Comparison of ENCODE assay signal across 8 cellular contexts in the genomic region with DNA sequence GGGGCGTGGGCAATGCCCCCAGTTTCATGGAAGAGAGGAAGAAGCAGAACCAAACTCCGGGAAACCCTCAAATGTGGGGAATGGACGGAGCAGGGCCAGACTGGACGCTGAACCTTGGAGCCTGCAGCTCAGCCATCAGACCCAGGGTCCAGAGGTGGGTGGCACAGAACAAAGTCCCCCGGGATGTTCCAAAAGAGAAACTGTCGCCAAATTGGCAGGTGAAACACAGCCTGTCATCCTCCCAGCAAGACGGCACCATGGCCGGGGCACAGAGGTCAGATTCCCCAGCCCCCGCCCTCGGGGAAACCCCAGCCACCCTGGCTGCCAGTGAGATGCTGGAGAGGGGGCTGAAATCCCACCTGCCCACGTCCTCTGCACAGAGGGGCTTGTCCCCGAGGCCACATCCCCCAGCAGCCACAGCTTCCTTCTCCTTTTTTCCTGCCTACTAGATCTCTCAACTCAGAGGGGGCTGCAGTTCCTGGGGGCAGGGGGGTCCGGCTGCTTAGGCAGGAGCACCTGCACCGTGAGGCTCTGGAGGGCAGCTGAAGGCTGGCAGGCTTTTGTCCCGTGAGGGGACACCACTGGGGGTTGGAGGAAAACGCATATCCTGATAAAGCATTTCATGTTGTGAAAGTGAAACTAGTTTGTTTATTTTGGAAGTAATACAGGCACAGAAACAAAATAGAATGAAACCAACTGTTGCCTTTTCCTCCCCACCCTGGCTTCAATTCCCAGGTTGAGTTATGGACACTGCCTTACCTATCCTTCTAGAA. TPM values are rescaled to one million over a fixed set of nuclear protein-coding genes. Genes with fewer than 3 reads are reported as not detected.
DNase-seq lines count a peak whose midpoint lies in the region; ATAC-seq and TF ChIP-seq lines count a peak whose summit lies in the region.

No MANE protein-coding gene starts in this region.

- peaks cover 18% of the 10 kb centered on the region for H3K4me1 Mint-ChIP-seq in activated T-helper 17 cell treated with anti-CD3 and anti-CD28 coated beads, Interleukin-2, amount 50 U/mL, for 72 hours

- peak; percentile 36 for DNase-seq in activated T-cell treated with anti-CD3 and anti-CD28 coated beads, Interleukin-2, amount 50 U/mL, for 1 hour
- no peak for DNase-seq in activated T-cell treated with anti-CD3 and anti-CD28 coated beads, Interleukin-2, amount 50 U/mL, for 48 hours
- DNase-seq in left colon (no peak), transverse colon (no peak), NCI-H526 (lab: John Stamatoyannopoulos, UW) (no peak)

- no peaks in the 10 kb centered on the region for H3K36me3 ChIP-seq in transverse colon

- H3K36me3 Mint-ChIP-seq in activated T-helper 17 cell treated with anti-CD3 and anti-CD28 coated beads, Interleukin-2, amount 50 U/mL, for 72 hours (ENCODE audit: low read depth), result no peaks in the 10 kb centered on the region

- H3K27me3 Mint-ChIP-seq in activated T-helper 17 cell treated with anti-CD3 and anti-CD28 coated beads, Interleukin-2, amount 50 U/mL, for 72 hours, result peaks cover 3% of the 10 kb centered on the region

- peak overlapping the region; percentile 72 to 79 (median 78) for H3K27ac ChIP-seq in transverse colon

- H3K4me3 Mint-ChIP-seq in activated T-helper 17 cell treated with anti-CD3 and anti-CD28 coated beads, Interleukin-2, amount 50 U/mL, for 72 hours, result peak overlapping the region; percentile 88

- no peaks in the 10 kb centered on the region for H3K9me3 Mint-ChIP-seq in activated T-helper 17 cell treated with anti-CD3 and anti-CD28 coated beads, Interleukin-2, amount 50 U/mL, for 72 hours

- peaks cover 44 to 85% (median 70%) of the 10 kb centered on the region in 4 donors for H3K4me1 ChIP-seq in transverse colon

- peak; percentile 36 for TF ChIP-seq POLR2A in transverse colon (IDR thresholded peaks at IDR 0.05)

- WGBS in transverse colon (ENCODE audit: low coverage in 1 of 2), 2 donors, result 21% methylated on average over 14 of the region's 16 CpGs; no CpG with 5 or more reads in 1 of the 2 donors

- no peaks in the 10 kb centered on the region for H3K27me3 ChIP-seq in transverse colon

- no peak for TF ChIP-seq EP300 in transverse colon (IDR thresholded peaks at IDR 0.05; ENCODE audit: low read depth)

- no peak for TF ChIP-seq CTCF in transverse colon (IDR thresholded peaks at IDR 0.05)

- intact Hi-C loops in left colon (cut with DNase I, micrococcal nuclease), result no loop called here
- intact Hi-C loops in transverse colon (cut with DNase I; ENCODE audit: low total_unique reads), result no loop called here

- in situ Hi-C loops in transverse colon (cut with MboI; ENCODE audit: low pct_ligation_motif_present in 1 of 4, low pct_unique_long_range_greater_than_20kb in 1 of 4, low sequenced_read_pairs in 3 of 4), result no loop called here

- peak overlapping the region; percentile 87 for H3K27ac Mint-ChIP-seq in activated T-helper 17 cell treated with anti-CD3 and anti-CD28 coated beads, Interleukin-2, amount 50 U/mL, for 72 hours

- H3K4me3 ChIP-seq in transverse colon, result peak overlapping the region in 3 of 4 donors; percentile 34 to 70 (median 43)

- no peak for ATAC-seq in activated T-helper 17 cell treated with anti-CD3 and anti-CD28 coated beads, Interleukin-2, amount 50 U/mL, for 72 hours (replicated peaks)
- ATAC-seq in left colon, result peak; percentile 5
- no peak for ATAC-seq in HG03442 (IDR thresholded peaks at IDR 0.05; ENCODE audit: unreplicated experiment)
- ATAC-seq in HG02973 (IDR thresholded peaks at IDR 0.05; ENCODE audit: unreplicated experiment), result no peak

- H3K9me3 ChIP-seq in transverse colon, result no peaks in the 10 kb centered on the region

RNA-seq across cellular contexts. Expression of a gene that starts 1.2 kb away (rescaled TPM):
- 10 to 100 TPM; 16.4 to 22.3 TPM for total RNA-seq in activated T-helper 17 cell treated with anti-CD3 and anti-CD28 coated beads, Interleukin-2, amount 50 U/mL, for 72 hours
- total RNA-seq in left colon, result 100 to 1,000 TPM in 1 of 2 donors, 10 to 100 TPM in 1; 78.5 to 127 TPM
- total RNA-seq in transverse colon, result 100 to 1,000 TPM in 2 of 4 donors, 10 to 100 TPM in 1, 1 to 10 TPM in 1; 5.8 to 127 (median 107) TPM

RNA-seq across cellular contexts. Expression of a gene that starts 17.4 kb away (rescaled TPM):
- 100 to 1,000 TPM; 193 to 378 TPM for total RNA-seq in activated T-helper 17 cell treated with anti-CD3 and anti-CD28 coated beads, Interleukin-2, amount 50 U/mL, for 72 hours
- total RNA-seq in left colon, result 10 to 100 TPM in 1 of 2 donors, 1 to 10 TPM in 1; 5.2 to 10.0 TPM
- total RNA-seq in transverse colon, result 1 to 10 TPM; 6.1 to 9.7 (median 7.4) TPM

RNA-seq across cellular contexts. Expression of a gene that starts 24.2 kb away (rescaled TPM):
- total RNA-seq in activated T-helper 17 cell treated with anti-CD3 and anti-CD28 coated beads, Interleukin-2, amount 50 U/mL, for 72 hours, result under 1 TPM in 1 of 2 donors, not detected in 1; 0.28 TPM
- total RNA-seq in left colon, result not detected
- total RNA-seq in transverse colon, result not detected

RNA-seq across cellular contexts. Expression of a gene that starts 36.8 kb away (rescaled TPM):
- under 1 TPM in 1 of 2 donors, not detected in 1; 0.45 TPM for total RNA-seq in activated T-helper 17 cell treated with anti-CD3 and anti-CD28 coated beads, Interleukin-2, amount 50 U/mL, for 72 hours
- not detected for total RNA-seq in left colon
- under 1 TPM in 1 of 4 donors, not detected in 3; 0.48 TPM for total RNA-seq in transverse colon

Comparison
In these comparisons a context has a peak if more than half of its experiments do, and no peak if none do; other contexts are left out.
1. RNA of a gene that starts 17.4 kb away (total RNA-seq): 193 to 378 TPM in activated T-helper 17 cell treated with anti-CD3 and anti-CD28 coated beads, Interleukin-2, amount 50 U/mL, for 72 hours; 5.2 to 10.0 TPM in left colon and 6.1 to 9.7 TPM in transverse colon; every median in the first group is over 10 times any median in the second.